In genomic region chr10:49005270-49005669, GRCh38 we compare ENCODE assay signal across 15 cellular contexts.
A peak's percentile ranks its signal among the peaks of the same experiment; 100 is the strongest.
DNase-seq lines count a peak whose midpoint lies in the region; ATAC-seq, FAIRE-seq and TF ChIP-seq lines count a peak whose summit lies in the region.
"Had no signal": no experiment of that assay in that cellular context is flagged by ENCODE, and none has a peak within 500 bp of the region (broad histone marks: within the 10 kb centered on the region; RNA-seq: fewer than 3 reads in every experiment).

No MANE protein-coding gene starts in this region.

- H3K36me3 ChIP-seq in gastroesophageal sphincter: no peaks in the 10 kb centered on the region
- H3K36me3 ChIP-seq in ovary: no peaks in the 10 kb centered on the region
- H3K36me3 ChIP-seq in thyroid gland: no peaks in the 10 kb centered on the region

- TF ChIP-seq POLR2A in gastroesophageal sphincter (IDR thresholded peaks at IDR 0.05) (no peak), ovary (IDR thresholded peaks at IDR 0.05) (no peak), thyroid gland (IDR thresholded peaks at IDR 0.05) (no peak)

- DNase-seq in ovary (peak in 3 of 5 donors; percentile 48 to 58 (median 54)), thyroid gland (peak; percentile 59), HT-29 (ENCODE audit: low spot score) (no peak)
- no peak for DNase-seq in activated naive CD4-positive, alpha-beta T cell treated with anti-CD3 and anti-CD28 coated beads, Interleukin-2, amount 50 U/mL, for 16 hours
- DNase-seq: C1 segment of cervical spinal cord; Calu3; CD4-positive, alpha-beta T cell; DMS 273 treated with DMSO at 0.1 percent for 48 hours; GOT3; H9 had no signal

- H3K27me3 ChIP-seq in gastroesophageal sphincter (no peaks in the 10 kb centered on the region), ovary (no peaks in the 10 kb centered on the region), thyroid gland (no peaks in the 10 kb centered on the region)

- H3K4me1 ChIP-seq in gastroesophageal sphincter (peaks cover 0 to 9% (median 5%) of the 10 kb centered on the region in 3 donors), ovary (ENCODE audit: insufficient read depth) (peaks cover 25% of the 10 kb centered on the region), thyroid gland (peaks cover 19 to 28% of the 10 kb centered on the region in 2 donors)

- H3K4me3 ChIP-seq in gastroesophageal sphincter (no peak overlapping the region), ovary (no peak overlapping the region), thyroid gland (replicated peaks in 1 of 3) (no peak overlapping the region)
- H3K4me3 ChIP-seq: GM12878 had no signal

- no peak for TF ChIP-seq CTCF in gastroesophageal sphincter (IDR thresholded peaks at IDR 0.05)
- no peak for TF ChIP-seq CTCF in ovary (IDR thresholded peaks at IDR 0.05)
- TF ChIP-seq CTCF in thyroid gland (IDR thresholded peaks at IDR 0.05): no peak

- H3K27ac ChIP-seq in gastroesophageal sphincter: no peak overlapping the region
- H3K27ac ChIP-seq in ovary: peak overlapping the region in 1 of 2 donors; percentile 40
- H3K27ac ChIP-seq in thyroid gland: no peak overlapping the region

- TF ChIP-seq EP300 in gastroesophageal sphincter (IDR thresholded peaks at IDR 0.05) (no peak), ovary (IDR thresholded peaks at IDR 0.05) (no peak)

- ATAC-seq in gastroesophageal sphincter: peak; percentile 43
- ATAC-seq in GM21619 (IDR thresholded peaks at IDR 0.05; ENCODE audit: unreplicated experiment): no peak
- ATAC-seq: GM12878 had no signal

- H3K9me3 ChIP-seq in gastroesophageal sphincter (no peaks in the 10 kb centered on the region), ovary (no peaks in the 10 kb centered on the region), thyroid gland (no peaks in the 10 kb centered on the region)

- intact Hi-C loops in ovary (cut with DNase I): loop anchor here in 1 of 4 donors (5.0 kb wide), 1 partner anchor 77 kb away; no protein-coding TSS in a partner anchor
- intact Hi-C loops in thyroid gland (cut with DNase I): no loop called here

- 74 to 83% methylated on average over 1 to 5 of the region's 5 CpGs for WGBS in gastroesophageal sphincter (ENCODE audit: low coverage in 1 of 2), 2 donors
- 10 to 49% (median 16%) methylated on average over 5 of the region's 5 CpGs for WGBS in ovary, 3 donors
- WGBS in thyroid gland, 2 donors: 22 to 39% methylated on average over 5 of the region's 5 CpGs

- peak; percentile 15 for FAIRE-seq in endometrium (lab: Jason Lieb, UNC)
- FAIRE-seq: A204.1, GM12878 had no signal

Comparison
In these comparisons a context has a peak if more than half of its experiments do, and no peak if none do; other contexts are left out.
1. DNase-seq: peak in ovary (3 of 5) and thyroid gland (2 of 2); none in activated naive CD4-positive, alpha-beta T cell treated with anti-CD3 and anti-CD28 coated beads, Interleukin-2, amount 50 U/mL, for 16 hours (single experiment) and HT-29 (single experiment).